In the genomic region with DNA sequence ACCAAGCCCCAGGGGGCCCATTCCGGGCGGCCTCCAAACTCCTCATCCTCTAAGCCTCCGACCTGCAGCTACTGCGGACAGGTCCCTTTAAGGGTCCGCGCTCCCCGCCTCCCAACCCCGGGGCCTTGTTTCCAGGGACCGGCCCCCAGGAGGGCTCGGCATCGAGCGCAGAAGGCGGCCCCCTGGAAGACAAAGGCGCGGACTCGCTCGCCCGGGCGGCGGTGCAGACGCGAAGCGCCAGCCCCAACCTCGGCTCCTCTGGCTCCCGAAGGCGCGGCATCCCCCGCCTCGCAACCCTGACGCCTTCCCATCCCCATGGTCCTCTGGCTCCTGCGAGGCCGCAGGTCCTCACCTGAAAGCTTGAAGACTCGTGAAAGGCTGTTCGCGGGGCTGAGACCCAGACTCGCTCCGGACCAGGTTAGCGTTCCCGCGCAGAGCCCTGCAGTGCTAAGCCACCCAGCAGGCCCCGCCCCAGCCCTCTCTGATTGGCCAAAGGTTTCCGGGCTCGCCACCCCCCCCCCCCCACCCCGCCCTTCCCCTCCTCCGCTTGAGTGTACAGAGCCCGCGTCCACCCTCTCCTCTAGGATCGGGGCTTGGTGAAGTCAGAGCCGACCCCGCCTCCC, we compare ENCODE assay signal across 8 cellular contexts. TPM values are rescaled to one million over a fixed set of nuclear protein-coding genes. Genes with fewer than 3 reads are reported as not detected.
DNase-seq lines count a peak whose midpoint lies in the region; ATAC-seq and FAIRE-seq lines count a peak whose summit lies in the region.

Gene TMSB15A (minus strand): TSS at position 426 of the 623 bp plus-strand sequence.

- peak; percentile 8 for FAIRE-seq in GM19239 (lab: Jason Lieb, UNC)

- H3K9me3 ChIP-seq in NT2/D1 (ENCODE audit: insufficient read depth, low read length), result no peaks in the 10 kb centered on the region

- DNase-seq in GM19239 (ENCODE audit: insufficient read length, low spot score) (peak; percentile 9), NT2/D1 (ENCODE audit: low read depth, low spot score) (peak; percentile 59), fibroblast of peridontal ligament (ENCODE audit: extremely low read depth) (peak; percentile 9)
- peak; percentile 24 for DNase-seq in activated T-helper 9 cell treated with anti-CD3 and anti-CD28 coated beads, Interleukin-2, amount 50 U/mL, for 16 hours (ENCODE audit: low read depth)
- no peak for DNase-seq in natural killer cell treated with Interleukin-12 subunit alpha and Interleukin-12 subunit beta and Interleukin-15 and Interleukin-18, amount 100 ng/mL, for 72 hours (ENCODE audit: low spot score)
- peak; percentile 14 for DNase-seq in stimulated activated naive B cell treated with anti-CD40 and anti-IgM and Interleukin-4, amounts not matched to agents 10 μg/mL and 1 μg/mL and 100 μg/mL, for 72 hours

- no peaks in the 10 kb centered on the region for H3K36me3 Mint-ChIP-seq in natural killer cell treated with Interleukin-12 subunit alpha and Interleukin-12 subunit beta and Interleukin-15 and Interleukin-18, amount 100 ng/mL, for 72 hours
- no peaks in the 10 kb centered on the region for H3K36me3 Mint-ChIP-seq in stimulated activated naive B cell treated with anti-CD40 and anti-IgM and Interleukin-4, amounts not matched to agents 10 μg/mL and 1 μg/mL and 100 μg/mL, for 72 hours

- no peaks in the 10 kb centered on the region for H3K4me1 ChIP-seq in NT2/D1 (ENCODE audit: insufficient read depth, insufficient read length)

- H3K36me3 ChIP-seq in NT2/D1 (ENCODE audit: insufficient read depth, insufficient read length, low read length), result peaks cover 26% of the 10 kb centered on the region

- H3K4me3 Mint-ChIP-seq in natural killer cell treated with Interleukin-12 subunit alpha and Interleukin-12 subunit beta and Interleukin-15 and Interleukin-18, amount 100 ng/mL, for 72 hours, result peak within 1 kb of the TSS; percentile 80
- H3K4me3 Mint-ChIP-seq in stimulated activated naive B cell treated with anti-CD40 and anti-IgM and Interleukin-4, amounts not matched to agents 10 μg/mL and 1 μg/mL and 100 μg/mL, for 72 hours, result peak within 1 kb of the TSS; percentile 83 to 86

- peak within 1 kb of the TSS; percentile 71 for H3K4me3 ChIP-seq in NT2/D1 (ENCODE audit: insufficient read length, low read depth)

- H3K4me1 Mint-ChIP-seq in natural killer cell treated with Interleukin-12 subunit alpha and Interleukin-12 subunit beta and Interleukin-15 and Interleukin-18, amount 100 ng/mL, for 72 hours (ENCODE audit: low read depth in 2 of 2), result no peaks in the 10 kb centered on the region
- peaks cover 1 to 5% of the 10 kb centered on the region in 2 donors for H3K4me1 Mint-ChIP-seq in stimulated activated naive B cell treated with anti-CD40 and anti-IgM and Interleukin-4, amounts not matched to agents 10 μg/mL and 1 μg/mL and 100 μg/mL, for 72 hours

- ATAC-seq in HG03521 (IDR thresholded peaks at IDR 0.05; ENCODE audit: unreplicated experiment) (peak; percentile 96), HG02870 (IDR thresholded peaks at IDR 0.05; ENCODE audit: unreplicated experiment) (no peak)
- peak; percentile 88 for ATAC-seq in natural killer cell treated with Interleukin-12 subunit alpha and Interleukin-12 subunit beta and Interleukin-15 and Interleukin-18, amount 100 ng/mL, for 72 hours
- ATAC-seq in stimulated activated naive B cell treated with anti-CD40 and anti-IgM and Interleukin-4, amounts not matched to agents 10 μg/mL and 1 μg/mL and 100 μg/mL, for 72 hours (replicated peaks), result peak; percentile 84 to 92

- no peaks in the 10 kb centered on the region for H3K9me3 Mint-ChIP-seq in natural killer cell treated with Interleukin-12 subunit alpha and Interleukin-12 subunit beta and Interleukin-15 and Interleukin-18, amount 100 ng/mL, for 72 hours
- no peaks in the 10 kb centered on the region for H3K9me3 Mint-ChIP-seq in stimulated activated naive B cell treated with anti-CD40 and anti-IgM and Interleukin-4, amounts not matched to agents 10 μg/mL and 1 μg/mL and 100 μg/mL, for 72 hours

- H3K9ac ChIP-seq in NT2/D1 (ENCODE audit: insufficient read length, low read depth), result peak within 1 kb of the TSS; percentile 82

- H3K27ac Mint-ChIP-seq in natural killer cell treated with Interleukin-12 subunit alpha and Interleukin-12 subunit beta and Interleukin-15 and Interleukin-18, amount 100 ng/mL, for 72 hours, result no peak within 1 kb of the TSS
- no peak within 1 kb of the TSS for H3K27ac Mint-ChIP-seq in stimulated activated naive B cell treated with anti-CD40 and anti-IgM and Interleukin-4, amounts not matched to agents 10 μg/mL and 1 μg/mL and 100 μg/mL, for 72 hours

- H3K27me3 ChIP-seq in NT2/D1 (ENCODE audit: insufficient read depth, insufficient read length), result no peaks in the 10 kb centered on the region

- peaks cover 8 to 19% of the 10 kb centered on the region in 2 donors for H3K27me3 Mint-ChIP-seq in natural killer cell treated with Interleukin-12 subunit alpha and Interleukin-12 subunit beta and Interleukin-15 and Interleukin-18, amount 100 ng/mL, for 72 hours
- H3K27me3 Mint-ChIP-seq in stimulated activated naive B cell treated with anti-CD40 and anti-IgM and Interleukin-4, amounts not matched to agents 10 μg/mL and 1 μg/mL and 100 μg/mL, for 72 hours, result peaks cover 10 to 19% of the 10 kb centered on the region in 2 donors

RNA-seq across cellular contexts. Expression of gene TMSB15A, which starts in this region (rescaled TPM):
- not detected for total RNA-seq in natural killer cell treated with Interleukin-12 subunit alpha and Interleukin-12 subunit beta and Interleukin-15 and Interleukin-18, amount 100 ng/mL, for 72 hours

Comparison
In these comparisons a context has a peak if more than half of its experiments do, and no peak if none do; other contexts are left out.
1. Peak in ATAC-seq in natural killer cell treated with Interleukin-12 subunit alpha and Interleukin-12 subunit beta and Interleukin-15 and Interleukin-18, amount 100 ng/mL, for 72 hours; RNA of the gene not detected or under 1 TPM.